In genomic region chr2:100292022-100292580, GRCh38 we compare ENCODE assay signal across 8 cellular contexts. TPM values are rescaled to one million over a fixed set of nuclear protein-coding genes. Genes with fewer than 3 reads are reported as not detected.
A peak's percentile ranks its signal among the peaks of the same experiment; 100 is the strongest.
DNase-seq lines count a peak whose midpoint lies in the region; ATAC-seq and TF ChIP-seq lines count a peak whose summit lies in the region.

No MANE protein-coding gene starts in this region.

- H3K9me2 ChIP-seq in GM23248 (ENCODE audit: insufficient read depth) = no peaks in the 10 kb centered on the region

- no peak overlapping the region for H3K4me3 Mint-ChIP-seq in activated naive CD8-positive, alpha-beta T cell treated with anti-CD3 and anti-CD28 coated beads, Interleukin-2, amount 10 ng/mL, durations not matched to agents 7 days and 5 days
- no peak overlapping the region for H3K4me3 Mint-ChIP-seq in nephron progenitor cell

- H3K27ac ChIP-seq in GM23248 (peak overlapping the region; percentile 80), thoracic aorta (no peak overlapping the region)

- in situ Hi-C loops in GM23248 (cut with MboI) = no loop called here

- H3K4me1 ChIP-seq in GM23248 (ENCODE audit: insufficient read depth) = peaks cover 27% of the 10 kb centered on the region
- H3K4me1 ChIP-seq in NT2/D1 (ENCODE audit: insufficient read depth, insufficient read length) = peaks cover 8% of the 10 kb centered on the region
- H3K4me1 ChIP-seq in thoracic aorta (ENCODE audit: control insufficient read depth in 1 of 2, low read depth in 2 of 2) = peaks cover 0 to 7% of the 10 kb centered on the region in 2 donors

- peaks cover 1% of the 10 kb centered on the region for H3K9me3 Mint-ChIP-seq in activated naive CD8-positive, alpha-beta T cell treated with anti-CD3 and anti-CD28 coated beads, Interleukin-2, amount 10 ng/mL, durations not matched to agents 7 days and 5 days
- no peaks in the 10 kb centered on the region for H3K9me3 Mint-ChIP-seq in nephron progenitor cell

- H3K79me2 ChIP-seq in GM23248 (ENCODE audit: insufficient read depth) = no peaks in the 10 kb centered on the region

- H3K4me1 Mint-ChIP-seq in activated naive CD8-positive, alpha-beta T cell treated with anti-CD3 and anti-CD28 coated beads, Interleukin-2, amount 10 ng/mL, durations not matched to agents 7 days and 5 days = peaks cover 4% of the 10 kb centered on the region
- H3K4me1 Mint-ChIP-seq in nephron progenitor cell = no peaks in the 10 kb centered on the region

- 28 to 34% methylated on average over 4 of the region's 4 CpGs for WGBS in GM23248 (ENCODE audit: low coverage in 1 of 2, low lambda C conversion rate in 2 of 2, missing lambda C conversion rate in 2 of 2), 2 experiments

- no peaks in the 10 kb centered on the region for H3K36me3 Mint-ChIP-seq in activated naive CD8-positive, alpha-beta T cell treated with anti-CD3 and anti-CD28 coated beads, Interleukin-2, amount 10 ng/mL, durations not matched to agents 7 days and 5 days
- H3K36me3 Mint-ChIP-seq in nephron progenitor cell (ENCODE audit: low read depth) = no peaks in the 10 kb centered on the region

- H3K9me3 ChIP-seq in GM23248 (ENCODE audit: low read depth) (no peaks in the 10 kb centered on the region), NT2/D1 (ENCODE audit: insufficient read depth, low read length) (no peaks in the 10 kb centered on the region), thoracic aorta (no peaks in the 10 kb centered on the region)

- H3K27me3 Mint-ChIP-seq in activated naive CD8-positive, alpha-beta T cell treated with anti-CD3 and anti-CD28 coated beads, Interleukin-2, amount 10 ng/mL, durations not matched to agents 7 days and 5 days = peaks cover 17% of the 10 kb centered on the region
- H3K27me3 Mint-ChIP-seq in nephron progenitor cell (ENCODE audit: low read depth, poor library complexity) = peaks cover 4% of the 10 kb centered on the region

- H3K36me3 ChIP-seq in GM23248 (ENCODE audit: low read depth) = no peaks in the 10 kb centered on the region
- no peaks in the 10 kb centered on the region for H3K36me3 ChIP-seq in NT2/D1 (ENCODE audit: insufficient read depth, insufficient read length, low read length)
- H3K36me3 ChIP-seq in thoracic aorta = peaks cover 7% of the 10 kb centered on the region

- no peaks in the 10 kb centered on the region for H4K20me1 ChIP-seq in GM23248 (ENCODE audit: insufficient read depth)

- peaks cover 28% of the 10 kb centered on the region for H3F3A ChIP-seq in GM23248 (ENCODE audit: insufficient read depth)

- peak overlapping the region; percentile 69 for H3K9ac ChIP-seq in GM23248
- no peak overlapping the region for H3K9ac ChIP-seq in NT2/D1 (ENCODE audit: insufficient read length, low read depth)

- H3K4me3 ChIP-seq in GM23248 (no peak overlapping the region), NT2/D1 (ENCODE audit: insufficient read length, low read depth) (no peak overlapping the region), thoracic aorta (no peak overlapping the region)

- H3K27me3 ChIP-seq in GM23248 (replicated peaks; ENCODE audit: insufficient read depth) (no peaks in the 10 kb centered on the region), NT2/D1 (ENCODE audit: insufficient read depth, insufficient read length) (no peaks in the 10 kb centered on the region), thoracic aorta (replicated peaks; ENCODE audit: insufficient read depth) (no peaks in the 10 kb centered on the region)

- H3K4me2 ChIP-seq in GM23248 (ENCODE audit: unreplicated experiment) = peak overlapping the region; percentile 15

- 0 out of 2 replicates have a peak overlapping the region, but pooled peaks have one; percentile 16 for H2AFZ ChIP-seq in GM23248

- POLR2A ChIA-PET in activated naive CD8-positive, alpha-beta T cell treated with anti-CD3 and anti-CD28 coated beads, Interleukin-2, amount 10 ng/mL, durations not matched to agents 7 days and 5 days (lab: Charles Lee) = no interaction called here

- no peak for TF ChIP-seq CTCF in thoracic aorta (IDR thresholded peaks at IDR 0.05)
- TF ChIP-seq CTCF in nephron progenitor cell (IDR thresholded peaks at IDR 0.05) = no peak

- DNase-seq in GM23248 (peak; percentile 94), NT2/D1 (ENCODE audit: low read depth, low spot score) (peak; percentile 73), left kidney (ENCODE audit: low read depth, low spot score) (peak; percentile 77), thoracic aorta (ENCODE audit: low spot score) (no peak), NCI-H1048 (lab: John Stamatoyannopoulos, UW) (no peak), hippocampal formation (lab: John Stamatoyannopoulos, UW) (no peak), nephron progenitor cell (no peak)
- DNase-seq in activated naive CD8-positive, alpha-beta T cell treated with anti-CD3 and anti-CD28 coated beads, Interleukin-2, amount 10 ng/mL, durations not matched to agents 7 days and 5 days = no peak

- ATAC-seq in activated naive CD8-positive, alpha-beta T cell treated with anti-CD3 and anti-CD28 coated beads, Interleukin-2, amount 10 ng/mL, durations not matched to agents 7 days and 5 days (ENCODE audit: low read depth) = peak; percentile 50
- peak; percentile 46 for ATAC-seq in thoracic aorta (ENCODE audit: insufficient number of reproducible peaks, low FRiP score, low read depth)

- H3K27ac Mint-ChIP-seq in activated naive CD8-positive, alpha-beta T cell treated with anti-CD3 and anti-CD28 coated beads, Interleukin-2, amount 10 ng/mL, durations not matched to agents 7 days and 5 days = no peak overlapping the region
- no peak overlapping the region for H3K27ac Mint-ChIP-seq in nephron progenitor cell

RNA-seq across cellular contexts. Expression of gene LONRF2, which starts 30.2 kb away (rescaled TPM):
- total RNA-seq in GM23248 (2014; rRNA removed; shearing (Covaris generic)) = under 0.01 and 0.13 TPM in 2 replicates
- not detected in 2 replicates for polyA plus RNA-seq in GM23248 (2016; fragmentation: Nextera tagmentation; extraction: Ambion mirVana)
- total RNA-seq in activated naive CD8-positive, alpha-beta T cell treated with anti-CD3 and anti-CD28 coated beads, Interleukin-2, amount 10 ng/mL, durations not matched to agents 7 days and 5 days = under 1 TPM; 0.08 to 0.09 TPM
- total RNA-seq in thoracic aorta = 10 to 100 TPM in 1 of 2 donors, 1 to 10 TPM in 1; 7.0 to 17.4 TPM

Comparison
In these comparisons a context has a peak if more than half of its experiments do, and no peak if none do; other contexts are left out.
1. DNase-seq: peak in GM23248 (single experiment), NT2/D1 (single experiment) and left kidney (single experiment); none in activated naive CD8-positive, alpha-beta T cell treated with anti-CD3 and anti-CD28 coated beads, Interleukin-2, amount 10 ng/mL, durations not matched to agents 7 days and 5 days (single experiment), thoracic aorta (single experiment), NCI-H1048 (single experiment), hippocampal formation (0 of 2) and nephron progenitor cell (single experiment).